Comparison of ENCODE assay signal across 25 cellular contexts in the genomic region with DNA sequence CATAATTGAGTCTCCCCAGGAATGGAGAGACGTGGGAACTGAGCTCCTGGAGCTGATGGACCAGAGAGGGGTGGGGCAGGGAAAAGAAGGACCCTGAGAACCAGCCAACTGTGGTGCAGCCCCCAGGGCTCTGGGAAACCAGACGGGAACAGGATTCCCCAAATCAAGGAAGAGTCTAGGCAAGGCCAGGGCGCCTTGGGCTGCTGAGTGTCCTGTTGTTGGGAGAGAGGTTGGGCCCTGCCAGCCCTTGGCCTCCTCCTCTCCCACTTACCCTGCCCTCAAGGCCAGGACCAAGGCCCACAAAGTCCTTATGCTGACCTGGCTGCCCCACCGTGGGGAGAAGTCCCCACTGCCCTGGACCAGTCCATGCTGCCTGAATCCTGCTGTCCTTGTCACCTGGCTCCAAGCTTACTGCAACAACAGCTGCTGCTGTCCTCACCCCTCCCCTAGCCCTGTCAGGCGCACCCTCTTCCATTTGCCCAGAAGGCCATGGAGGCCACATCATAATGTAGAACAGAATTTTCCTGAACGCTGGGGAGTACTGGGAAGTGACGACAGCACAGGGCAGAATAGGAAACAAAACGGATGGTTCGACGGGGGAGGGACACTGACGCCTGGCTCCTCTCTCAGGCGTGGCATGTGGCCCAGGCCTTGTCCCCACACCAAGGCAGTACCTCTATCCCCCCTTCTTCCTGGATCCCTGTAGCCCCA.
DNase-seq lines count a peak whose midpoint lies in the region; ATAC-seq, FAIRE-seq and TF ChIP-seq lines count a peak whose summit lies in the region.
"Had no signal": no experiment of that assay in that cellular context is flagged by ENCODE, and none has a peak within 500 bp of the region (broad histone marks: within the 10 kb centered on the region; RNA-seq: fewer than 3 reads in every experiment).

No MANE protein-coding gene starts in this region.

- no peak for FAIRE-seq in endothelial cell of umbilical vein (lab: Jason Lieb, UNC)
- FAIRE-seq: GM12891, islet of Langerhans had no signal

- ATAC-seq in stimulated activated naive B cell treated with anti-CD40 and anti-IgM and Interleukin-4, amounts not matched to agents 10 μg/mL and 1 μg/mL and 100 μg/mL, for 72 hours (replicated peaks) = no peak
- ATAC-seq: natural killer cell treated with Interleukin-12 subunit alpha and Interleukin-12 subunit beta and Interleukin-15 and Interleukin-18, amount 100 ng/mL, for 72 hours had no signal

- peaks cover under 1% of the 10 kb centered on the region for H3K9me3 Mint-ChIP-seq in neural crest cell
- no peaks in the 10 kb centered on the region for H3K9me3 Mint-ChIP-seq in stimulated activated naive B cell treated with anti-CD40 and anti-IgM and Interleukin-4, amounts not matched to agents 10 μg/mL and 1 μg/mL and 100 μg/mL, for 72 hours
- H3K9me3 Mint-ChIP-seq: activated naive CD8-positive, alpha-beta T cell treated with anti-CD3 and anti-CD28 coated beads, Interleukin-2, amount 10 ng/mL, durations not matched to agents 7 days and 5 days; natural killer cell treated with Interleukin-12 subunit alpha and Interleukin-12 subunit beta and Interleukin-15 and Interleukin-18, amount 100 ng/mL, for 72 hours; stimulated activated naive CD8-positive, alpha-beta T cell treated with anti-CD3 and anti-CD28 coated beads, Interleukin-15, Interleukin-2, amounts not matched to agents 100 ng/mL and 50 ng/mL, for 24 hours had no signal

- H3K27ac Mint-ChIP-seq in neural crest cell (ENCODE audit: unreplicated experiment) = peak overlapping the region; percentile 63
- H3K27ac Mint-ChIP-seq in stimulated activated naive B cell treated with anti-CD40 and anti-IgM and Interleukin-4, amounts not matched to agents 10 μg/mL and 1 μg/mL and 100 μg/mL, for 72 hours = no peak overlapping the region
- H3K27ac Mint-ChIP-seq: activated naive CD8-positive, alpha-beta T cell treated with anti-CD3 and anti-CD28 coated beads, Interleukin-2, amount 10 ng/mL, durations not matched to agents 7 days and 5 days; natural killer cell treated with Interleukin-12 subunit alpha and Interleukin-12 subunit beta and Interleukin-15 and Interleukin-18, amount 100 ng/mL, for 72 hours; stimulated activated naive CD8-positive, alpha-beta T cell treated with anti-CD3 and anti-CD28 coated beads, Interleukin-15, Interleukin-2, amounts not matched to agents 100 ng/mL and 50 ng/mL, for 24 hours had no signal

- peak; percentile 50 for DNase-seq in WERI-Rb-1
- DNase-seq in endothelial cell of umbilical vein (ENCODE audit: low read depth, low spot score) = no peak
- no peak for DNase-seq in neural crest cell (ENCODE audit: low read depth, low spot score)
- no peak for DNase-seq in transverse colon
- no peak for DNase-seq in stimulated activated naive B cell treated with anti-CD40 and anti-IgM and Interleukin-4, amounts not matched to agents 10 μg/mL and 1 μg/mL and 100 μg/mL, for 72 hours
- no peak for DNase-seq in G401 (ENCODE audit: low spot score)
- no peak for DNase-seq in tibial nerve (ENCODE audit: low spot score in 2 of 2)
- DNase-seq: activated CD4-positive, alpha-beta T cell treated with anti-CD3 and anti-CD28 coated beads for 48 hours; activated effector memory CD4-positive, alpha-beta T cell treated with anti-CD3 and anti-CD28 coated beads, Interleukin-2, amount 50 U/mL, for 16 hours; activated naive CD8-positive, alpha-beta T cell treated with anti-CD3 and anti-CD28 coated beads, Interleukin-2, amount 10 ng/mL, durations not matched to agents 7 days and 5 days; colonic mucosa; effector memory CD4-positive, alpha-beta T cell; MM.1S; NCI-H1417; NCI-H2029 treated with DMSO at 0.1 percent for 48 hours; NCI-H2227 treated with DMSO at 0.1 percent for 48 hours; T1000 had no signal

- H3K36me3 Mint-ChIP-seq in neural crest cell (ENCODE audit: low read depth) = no peaks in the 10 kb centered on the region
- no peaks in the 10 kb centered on the region for H3K36me3 Mint-ChIP-seq in stimulated activated naive B cell treated with anti-CD40 and anti-IgM and Interleukin-4, amounts not matched to agents 10 μg/mL and 1 μg/mL and 100 μg/mL, for 72 hours
- H3K36me3 Mint-ChIP-seq: activated naive CD8-positive, alpha-beta T cell treated with anti-CD3 and anti-CD28 coated beads, Interleukin-2, amount 10 ng/mL, durations not matched to agents 7 days and 5 days; natural killer cell treated with Interleukin-12 subunit alpha and Interleukin-12 subunit beta and Interleukin-15 and Interleukin-18, amount 100 ng/mL, for 72 hours had no signal

- BruUV-seq in endothelial cell of umbilical vein (replicated peaks; lab: Mats Ljungman, UMichigan) = no TSS peak

- H3K4me1 Mint-ChIP-seq in neural crest cell = peaks cover 26% of the 10 kb centered on the region
- peaks cover 3 to 10% of the 10 kb centered on the region in 2 donors for H3K4me1 Mint-ChIP-seq in stimulated activated naive B cell treated with anti-CD40 and anti-IgM and Interleukin-4, amounts not matched to agents 10 μg/mL and 1 μg/mL and 100 μg/mL, for 72 hours
- H3K4me1 Mint-ChIP-seq: activated naive CD8-positive, alpha-beta T cell treated with anti-CD3 and anti-CD28 coated beads, Interleukin-2, amount 10 ng/mL, durations not matched to agents 7 days and 5 days had no signal

- dilution Hi-C loops in endothelial cell of umbilical vein (cut with MboI; ENCODE audit: extremely low pct_ligation_motif_present, low sequenced_read_pairs) = no loop called here

- H4K20me1 ChIP-seq in endothelial cell of umbilical vein (replicated peaks; ENCODE audit: control insufficient read depth, extremely low read depth, insufficient read depth, low read length) = no peaks in the 10 kb centered on the region
- H4K20me1 ChIP-seq: BLaER1 had no signal

- H3K27me3 ChIP-seq in WERI-Rb-1 (ENCODE audit: insufficient read depth, low read depth, severe bottlenecking) (no peaks in the 10 kb centered on the region), endothelial cell of umbilical vein (ENCODE audit: control insufficient read depth in 2 of 2, insufficient read depth in 2 of 2, low read length in 2 of 2) (no peaks in the 10 kb centered on the region), transverse colon (no peaks in the 10 kb centered on the region), tibial nerve (no peaks in the 10 kb centered on the region)
- H3K27me3 ChIP-seq: ascending aorta, BLaER1, cardiac muscle cell, colonic mucosa had no signal

- H3K27ac ChIP-seq in WERI-Rb-1 (no peak overlapping the region), endothelial cell of umbilical vein (ENCODE audit: insufficient read depth, low read depth, low read length) (no peak overlapping the region), transverse colon (peak overlapping the region in 3 of 4 donors; percentile 47 to 57 (median 51)), tibial nerve (no peak overlapping the region)
- H3K27ac ChIP-seq: ascending aorta, BLaER1, cardiac muscle cell, colonic mucosa had no signal

- no peaks in the 10 kb centered on the region for H3K36me3 ChIP-seq in WERI-Rb-1
- H3K36me3 ChIP-seq in endothelial cell of umbilical vein (ENCODE audit: control insufficient read depth in 2 of 2, extremely low read depth in 1 of 2, insufficient read depth in 2 of 2, low read length in 2 of 2) = no peaks in the 10 kb centered on the region
- H3K36me3 ChIP-seq in transverse colon = no peaks in the 10 kb centered on the region
- H3K36me3 ChIP-seq in tibial nerve = no peaks in the 10 kb centered on the region
- H3K36me3 ChIP-seq: ascending aorta, BLaER1, cardiac muscle cell, colonic mucosa had no signal

- no peaks in the 10 kb centered on the region for H3K27me3 Mint-ChIP-seq in neural crest cell (ENCODE audit: low read depth)
- peaks cover 29 to 32% of the 10 kb centered on the region in 2 donors for H3K27me3 Mint-ChIP-seq in stimulated activated naive B cell treated with anti-CD40 and anti-IgM and Interleukin-4, amounts not matched to agents 10 μg/mL and 1 μg/mL and 100 μg/mL, for 72 hours
- H3K27me3 Mint-ChIP-seq: activated naive CD8-positive, alpha-beta T cell treated with anti-CD3 and anti-CD28 coated beads, Interleukin-2, amount 10 ng/mL, durations not matched to agents 7 days and 5 days; natural killer cell treated with Interleukin-12 subunit alpha and Interleukin-12 subunit beta and Interleukin-15 and Interleukin-18, amount 100 ng/mL, for 72 hours; stimulated activated naive CD8-positive, alpha-beta T cell treated with anti-CD3 and anti-CD28 coated beads, Interleukin-15, Interleukin-2, amounts not matched to agents 100 ng/mL and 50 ng/mL, for 24 hours had no signal

- no peak for TF ChIP-seq EP300 in transverse colon (IDR thresholded peaks at IDR 0.05; ENCODE audit: low read depth)
- TF ChIP-seq EP300 in tibial nerve (IDR thresholded peaks at IDR 0.05) = no peak

- H3K4me3 Mint-ChIP-seq in neural crest cell = no peak overlapping the region
- no peak overlapping the region for H3K4me3 Mint-ChIP-seq in stimulated activated naive B cell treated with anti-CD40 and anti-IgM and Interleukin-4, amounts not matched to agents 10 μg/mL and 1 μg/mL and 100 μg/mL, for 72 hours
- H3K4me3 Mint-ChIP-seq: activated naive CD8-positive, alpha-beta T cell treated with anti-CD3 and anti-CD28 coated beads, Interleukin-2, amount 10 ng/mL, durations not matched to agents 7 days and 5 days; natural killer cell treated with Interleukin-12 subunit alpha and Interleukin-12 subunit beta and Interleukin-15 and Interleukin-18, amount 100 ng/mL, for 72 hours; stimulated activated naive CD8-positive, alpha-beta T cell treated with anti-CD3 and anti-CD28 coated beads, Interleukin-15, Interleukin-2, amounts not matched to agents 100 ng/mL and 50 ng/mL, for 24 hours had no signal

- intact Hi-C loops in endothelial cell of umbilical vein (cut with micrococcal nuclease) (no loop called here), transverse colon (cut with DNase I; ENCODE audit: low total_unique reads) (no loop called here)

- H3K4me2 ChIP-seq in endothelial cell of umbilical vein (ENCODE audit: insufficient read depth, low read length) = no peak overlapping the region
- H3K4me2 ChIP-seq: BLaER1 had no signal

- CTCF ChIA-PET in endothelial cell of umbilical vein (lab: Charles Lee) = interaction anchor here (1.4 kb wide), 1 partner anchor 12 kb away, joined by 3 read pairs; no protein-coding TSS in a partner anchor

- no peaks in the 10 kb centered on the region for H3K79me2 ChIP-seq in endothelial cell of umbilical vein (ENCODE audit: control insufficient read depth, insufficient read depth, low read length)

- H3K9ac ChIP-seq in endothelial cell of umbilical vein (replicated peaks; ENCODE audit: extremely low read depth, insufficient read depth, low read length) = no peak overlapping the region
- H3K9ac ChIP-seq: BLaER1 had no signal

- in situ Hi-C loops in transverse colon (cut with MboI; ENCODE audit: low pct_ligation_motif_present in 1 of 4, low pct_unique_long_range_greater_than_20kb in 1 of 4, low sequenced_read_pairs in 3 of 4) (loop anchor here in 2 of 4 donors (25.0 kb wide), 1 partner anchor 251 kb away; no protein-coding TSS in a partner anchor), G401 (cut with HindIII; ENCODE audit: low sequenced_read_pairs) (no loop called here)

- H2AFZ ChIP-seq in endothelial cell of umbilical vein (ENCODE audit: low read depth, low read length) = peak overlapping the region; percentile 6

- TF ChIP-seq CTCF in WERI-Rb-1 (IDR thresholded peaks at IDR 0.05; ENCODE audit: low read depth, low read length) = no peak
- TF ChIP-seq CTCF in endothelial cell of umbilical vein (IDR thresholded peaks at IDR 0.05; ENCODE audit: extremely low read depth in 1 of 2, insufficient read depth in 1 of 2, low read depth in 1 of 2, low read length in 2 of 2) = no peak
- TF ChIP-seq CTCF in neural crest cell (conservative IDR thresholded peaks at IDR 0.05) = no peak
- no peak for TF ChIP-seq CTCF in transverse colon (IDR thresholded peaks at IDR 0.05)
- TF ChIP-seq CTCF in tibial nerve (IDR thresholded peaks at IDR 0.05) = no peak

- H3K4me1 ChIP-seq in endothelial cell of umbilical vein (ENCODE audit: control insufficient read depth, extremely low read depth, insufficient read depth, low read length) = peaks cover 33% of the 10 kb centered on the region
- peaks cover 0 to 9% (median 0%) of the 10 kb centered on the region in 4 donors for H3K4me1 ChIP-seq in transverse colon
- peaks cover 0 to 27% (median 3%) of the 10 kb centered on the region in 4 donors for H3K4me1 ChIP-seq in tibial nerve
- H3K4me1 ChIP-seq: ascending aorta, BLaER1, colonic mucosa had no signal

- H3K9me3 ChIP-seq in WERI-Rb-1 (ENCODE audit: severe bottlenecking) = no peaks in the 10 kb centered on the region
- H3K9me3 ChIP-seq in endothelial cell of umbilical vein (replicated peaks; ENCODE audit: control insufficient read depth, insufficient read depth, low read length) = no peaks in the 10 kb centered on the region
- no peaks in the 10 kb centered on the region for H3K9me3 ChIP-seq in transverse colon
- H3K9me3 ChIP-seq in tibial nerve = no peaks in the 10 kb centered on the region
- H3K9me3 ChIP-seq: ascending aorta, BLaER1, colonic mucosa had no signal

- H3K4me3 ChIP-seq in WERI-Rb-1 (ENCODE audit: low read depth, low read length) (no peak overlapping the region), endothelial cell of umbilical vein (replicated peaks in 1 of 3; ENCODE audit: insufficient read depth in 1 of 3, low read depth in 1 of 3, low read length in 3 of 3) (no peak overlapping the region), transverse colon (no peak overlapping the region), tibial nerve (no peak overlapping the region)
- H3K4me3 ChIP-seq: ascending aorta, BLaER1, cardiac muscle cell, colonic mucosa, skin epidermis had no signal

- H3K9me1 ChIP-seq in endothelial cell of umbilical vein (replicated peaks; ENCODE audit: control insufficient read depth, extremely low read depth, insufficient read depth, low read length) = no peaks in the 10 kb centered on the region

- no peak for TF ChIP-seq POLR2A in endothelial cell of umbilical vein (IDR thresholded peaks at IDR 0.05; ENCODE audit: low read depth, low read length)
- TF ChIP-seq POLR2A in transverse colon (IDR thresholded peaks at IDR 0.05) = no peak
- no peak for TF ChIP-seq POLR2A in tibial nerve (IDR thresholded peaks at IDR 0.05)

- POLR2A ChIA-PET in endothelial cell of umbilical vein (lab: Charles Lee) = no interaction called here

- 84% methylated on average over 12 of the region's 12 CpGs; no CpG with 5 or more reads in 1 of the 2 donors for WGBS in transverse colon (ENCODE audit: low coverage in 1 of 2), 2 donors
- 89 to 90% methylated on average over 11 to 12 of the region's 12 CpGs for WGBS in tibial nerve, 2 donors

Comparison
In these comparisons a context has a peak if more than half of its experiments do, and no peak if none do; other contexts are left out.
1. H3K27ac ChIP-seq: peak in transverse colon (3 of 4); none in WERI-Rb-1 (single experiment), endothelial cell of umbilical vein (single experiment) and tibial nerve (0 of 4).